ENCODE assay signal across 2 cellular contexts in the genomic region with DNA sequence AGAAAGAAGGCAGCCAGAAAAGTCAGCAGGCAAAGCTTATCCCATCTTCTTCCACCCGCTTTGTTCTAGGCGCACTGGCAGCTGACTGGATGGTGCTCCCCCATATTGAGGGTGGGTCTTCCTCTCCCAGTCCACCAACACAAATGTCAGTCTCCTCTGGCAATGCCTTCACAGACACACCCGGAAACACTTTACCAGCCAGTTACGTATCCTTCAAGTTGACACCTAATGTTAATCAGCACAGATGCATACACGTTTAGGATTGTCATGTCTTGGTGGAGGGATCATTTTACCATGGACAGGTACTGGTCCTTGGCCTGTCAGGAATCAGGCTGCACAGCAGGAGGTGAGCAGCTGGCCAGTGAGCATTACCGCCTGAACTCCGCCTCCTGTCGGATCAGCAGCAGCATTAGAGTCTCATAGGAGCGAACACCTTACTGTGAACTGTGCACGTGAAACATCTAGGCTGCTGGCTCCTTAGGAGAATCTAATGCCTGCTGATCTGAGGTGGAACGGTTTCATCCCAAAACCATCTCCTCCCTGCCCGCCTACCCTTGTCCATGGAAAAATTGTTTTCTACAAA.
TF ChIP-seq lines count a peak whose summit lies in the region.

No MANE protein-coding gene starts in this region.

TF ChIP-seq in HEK293, 187 proteins besides CTCF, POLR2A, EP300 and RAD21 (continued from another document):
- TF ChIP-seq, protein P1, sequence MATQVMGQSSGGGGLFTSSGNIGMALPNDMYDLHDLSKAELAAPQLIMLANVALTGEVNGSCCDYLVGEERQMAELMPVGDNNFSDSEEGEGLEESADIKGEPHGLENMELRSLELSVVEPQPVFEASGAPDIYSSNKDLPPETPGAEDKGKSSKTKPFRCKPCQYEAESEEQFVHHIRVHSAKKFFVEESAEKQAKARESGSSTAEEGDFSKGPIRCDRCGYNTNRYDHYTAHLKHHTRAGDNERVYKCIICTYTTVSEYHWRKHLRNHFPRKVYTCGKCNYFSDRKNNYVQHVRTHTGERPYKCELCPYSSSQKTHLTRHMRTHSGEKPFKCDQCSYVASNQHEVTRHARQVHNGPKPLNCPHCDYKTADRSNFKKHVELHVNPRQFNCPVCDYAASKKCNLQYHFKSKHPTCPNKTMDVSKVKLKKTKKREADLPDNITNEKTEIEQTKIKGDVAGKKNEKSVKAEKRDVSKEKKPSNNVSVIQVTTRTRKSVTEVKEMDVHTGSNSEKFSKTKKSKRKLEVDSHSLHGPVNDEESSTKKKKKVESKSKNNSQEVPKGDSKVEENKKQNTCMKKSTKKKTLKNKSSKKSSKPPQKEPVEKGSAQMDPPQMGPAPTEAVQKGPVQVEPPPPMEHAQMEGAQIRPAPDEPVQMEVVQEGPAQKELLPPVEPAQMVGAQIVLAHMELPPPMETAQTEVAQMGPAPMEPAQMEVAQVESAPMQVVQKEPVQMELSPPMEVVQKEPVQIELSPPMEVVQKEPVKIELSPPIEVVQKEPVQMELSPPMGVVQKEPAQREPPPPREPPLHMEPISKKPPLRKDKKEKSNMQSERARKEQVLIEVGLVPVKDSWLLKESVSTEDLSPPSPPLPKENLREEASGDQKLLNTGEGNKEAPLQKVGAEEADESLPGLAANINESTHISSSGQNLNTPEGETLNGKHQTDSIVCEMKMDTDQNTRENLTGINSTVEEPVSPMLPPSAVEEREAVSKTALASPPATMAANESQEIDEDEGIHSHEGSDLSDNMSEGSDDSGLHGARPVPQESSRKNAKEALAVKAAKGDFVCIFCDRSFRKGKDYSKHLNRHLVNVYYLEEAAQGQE (tag by site-specific recombination; IDR thresholded peaks at IDR 0.05), result peak; percentile 27; the same call in 1 of the 2 replicates

TF ChIP-seq in K562, 482 proteins besides CTCF, POLR2A, EP300 and RAD21 (continued from another document):
- TF ChIP-seq, protein P2, sequence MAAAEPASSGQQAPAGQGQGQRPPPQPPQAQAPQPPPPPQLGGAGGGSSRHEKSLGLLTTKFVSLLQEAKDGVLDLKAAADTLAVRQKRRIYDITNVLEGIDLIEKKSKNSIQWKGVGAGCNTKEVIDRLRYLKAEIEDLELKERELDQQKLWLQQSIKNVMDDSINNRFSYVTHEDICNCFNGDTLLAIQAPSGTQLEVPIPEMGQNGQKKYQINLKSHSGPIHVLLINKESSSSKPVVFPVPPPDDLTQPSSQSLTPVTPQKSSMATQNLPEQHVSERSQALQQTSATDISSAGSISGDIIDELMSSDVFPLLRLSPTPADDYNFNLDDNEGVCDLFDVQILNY (CRISPR knock-in tag; IDR thresholded peaks at IDR 0.05), result no peak
- TF ChIP-seq SRSF3 (IDR thresholded peaks at IDR 0.05; ENCODE audit: insufficient read depth, low read length) (no peak), BHLHE40 (IDR thresholded peaks at IDR 0.05; ENCODE audit: low read length) (peak; percentile 46; the same call in 1 of the 2 replicates), CC2D1A (IDR thresholded peaks at IDR 0.05) (no peak), BRF1 (IDR thresholded peaks at IDR 0.05; ENCODE audit: borderline replicate concordance, extremely low read depth, insufficient read length) (no peak), HCFC1 (IDR thresholded peaks at IDR 0.05; ENCODE audit: low read depth, low read length) (no peak), EZH2 (IDR thresholded peaks at IDR 0.05; ENCODE audit: borderline replicate concordance, low read depth, low read length) (no peak), MTA3 (IDR thresholded peaks at IDR 0.05; ENCODE audit: borderline replicate concordance) (no peak), NEUROD1 (IDR thresholded peaks at IDR 0.05; ENCODE audit: borderline replicate concordance, low read depth, low read length, partially characterized antibody) (no peak), DMBX1 (CRISPR knock-in tag; IDR thresholded peaks at IDR 0.05; ENCODE audit: borderline replicate concordance) (no peak), ZNF696 (CRISPR knock-in tag; conservative IDR thresholded peaks at IDR 0.05) (no peak), CHCHD3 (CRISPR knock-in tag; IDR thresholded peaks at IDR 0.05) (no peak), RHOXF2B (CRISPR knock-in tag; conservative IDR thresholded peaks at IDR 0.05) (no peak), NELFE (IDR thresholded peaks at IDR 0.05; ENCODE audit: insufficient read depth, insufficient read length) (no peak), ZNF124 (CRISPR knock-in tag; IDR thresholded peaks at IDR 0.05) (no peak), JUND (IDR thresholded peaks at IDR 0.05; ENCODE audit: borderline replicate concordance, low read depth, low read length) (no peak), JUND (tag; IDR thresholded peaks at IDR 0.05; ENCODE audit: borderline replicate concordance, low read depth, low read length) (no peak), CBX1 (IDR thresholded peaks at IDR 0.05; ENCODE audit: low read depth) (no peak), CBFA2T3 (IDR thresholded peaks at IDR 0.05) (no peak), ZNF699 (CRISPR knock-in tag; IDR thresholded peaks at IDR 0.05; ENCODE audit: insufficient replicate concordance) (no peak), ZNF589 (CRISPR knock-in tag; IDR thresholded peaks at IDR 0.05; ENCODE audit: low read depth) (no peak), HNRNPK (IDR thresholded peaks at IDR 0.05; ENCODE audit: low read depth, low read length, poor library complexity, severe bottlenecking) (no peak), GATA2 (CRISPR knock-in tag; IDR thresholded peaks at IDR 0.05) (no peak), ZNF239 (CRISPR knock-in tag; IDR thresholded peaks at IDR 0.05) (no peak), HDAC6 (IDR thresholded peaks at IDR 0.05; ENCODE audit: low read depth, low read length) (no peak)
- TF ChIP-seq, protein P3, sequence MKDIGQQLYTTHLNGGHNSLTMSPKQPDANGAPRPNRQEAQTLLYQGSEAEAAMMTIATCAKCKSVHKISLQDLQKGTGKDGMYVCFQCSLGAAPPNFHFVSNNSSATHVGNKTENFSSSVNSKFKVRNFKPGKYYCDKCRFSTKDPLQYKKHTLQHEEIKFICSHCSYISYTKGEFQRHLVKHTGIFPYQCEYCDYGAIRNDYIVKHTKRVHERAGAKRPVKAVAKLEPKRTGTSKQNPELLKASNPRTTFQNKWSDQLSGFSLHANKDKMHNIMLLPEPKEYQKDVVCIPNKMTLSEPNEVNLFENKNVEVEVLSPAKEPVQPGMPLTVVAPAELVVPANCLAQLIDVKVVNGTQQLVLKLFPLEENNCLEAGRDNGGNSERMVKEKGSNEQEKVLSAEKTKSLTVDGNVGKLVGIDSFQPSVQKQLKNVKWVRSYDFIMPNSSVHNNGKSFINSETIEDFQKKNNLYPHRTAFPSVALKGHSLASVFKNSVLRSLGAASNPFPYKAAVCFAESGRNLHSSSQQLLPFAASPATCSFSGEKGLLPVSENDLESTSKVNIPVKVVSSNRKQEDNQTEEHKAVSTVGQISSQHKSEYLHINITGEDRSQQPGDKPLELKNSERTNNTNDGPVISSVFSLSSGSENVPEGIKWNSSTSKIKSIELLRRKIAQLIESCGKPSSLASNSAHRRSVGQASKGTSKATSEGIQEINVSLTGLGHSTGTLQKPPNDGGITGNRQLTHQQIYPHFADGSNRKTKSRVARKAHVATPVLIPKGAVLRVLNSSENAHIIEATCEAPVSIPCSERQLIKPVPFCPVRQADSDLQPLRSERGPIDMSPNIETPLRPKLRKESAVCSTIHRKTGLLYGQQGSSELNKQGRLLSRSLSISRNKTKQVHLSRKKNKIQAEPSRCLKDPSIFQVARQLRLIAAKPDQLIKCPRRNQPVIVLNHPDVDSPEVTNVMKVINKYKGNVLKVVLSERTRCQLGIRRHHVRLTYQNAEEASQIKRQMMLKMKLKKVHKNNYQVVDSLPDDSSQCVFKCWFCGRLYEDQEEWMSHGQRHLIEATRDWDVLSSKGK (CRISPR knock-in tag; IDR thresholded peaks at IDR 0.05), result no peak
- TF ChIP-seq, protein P4, sequence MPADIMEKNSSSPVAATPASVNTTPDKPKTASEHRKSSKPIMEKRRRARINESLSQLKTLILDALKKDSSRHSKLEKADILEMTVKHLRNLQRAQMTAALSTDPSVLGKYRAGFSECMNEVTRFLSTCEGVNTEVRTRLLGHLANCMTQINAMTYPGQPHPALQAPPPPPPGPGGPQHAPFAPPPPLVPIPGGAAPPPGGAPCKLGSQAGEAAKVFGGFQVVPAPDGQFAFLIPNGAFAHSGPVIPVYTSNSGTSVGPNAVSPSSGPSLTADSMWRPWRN (IDR thresholded peaks at IDR 0.05; ENCODE audit: low read depth), result no peak
- TF ChIP-seq, protein P5, sequence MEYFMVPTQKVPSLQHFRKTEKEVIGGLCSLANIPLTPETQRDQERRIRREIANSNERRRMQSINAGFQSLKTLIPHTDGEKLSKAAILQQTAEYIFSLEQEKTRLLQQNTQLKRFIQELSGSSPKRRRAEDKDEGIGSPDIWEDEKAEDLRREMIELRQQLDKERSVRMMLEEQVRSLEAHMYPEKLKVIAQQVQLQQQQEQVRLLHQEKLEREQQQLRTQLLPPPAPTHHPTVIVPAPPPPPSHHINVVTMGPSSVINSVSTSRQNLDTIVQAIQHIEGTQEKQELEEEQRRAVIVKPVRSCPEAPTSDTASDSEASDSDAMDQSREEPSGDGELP (CRISPR knock-in tag; IDR thresholded peaks at IDR 0.05; ENCODE audit: borderline replicate concordance), result peak; percentile 60; the same call in 1 of the 2 replicates
- TF ChIP-seq, protein P6, sequence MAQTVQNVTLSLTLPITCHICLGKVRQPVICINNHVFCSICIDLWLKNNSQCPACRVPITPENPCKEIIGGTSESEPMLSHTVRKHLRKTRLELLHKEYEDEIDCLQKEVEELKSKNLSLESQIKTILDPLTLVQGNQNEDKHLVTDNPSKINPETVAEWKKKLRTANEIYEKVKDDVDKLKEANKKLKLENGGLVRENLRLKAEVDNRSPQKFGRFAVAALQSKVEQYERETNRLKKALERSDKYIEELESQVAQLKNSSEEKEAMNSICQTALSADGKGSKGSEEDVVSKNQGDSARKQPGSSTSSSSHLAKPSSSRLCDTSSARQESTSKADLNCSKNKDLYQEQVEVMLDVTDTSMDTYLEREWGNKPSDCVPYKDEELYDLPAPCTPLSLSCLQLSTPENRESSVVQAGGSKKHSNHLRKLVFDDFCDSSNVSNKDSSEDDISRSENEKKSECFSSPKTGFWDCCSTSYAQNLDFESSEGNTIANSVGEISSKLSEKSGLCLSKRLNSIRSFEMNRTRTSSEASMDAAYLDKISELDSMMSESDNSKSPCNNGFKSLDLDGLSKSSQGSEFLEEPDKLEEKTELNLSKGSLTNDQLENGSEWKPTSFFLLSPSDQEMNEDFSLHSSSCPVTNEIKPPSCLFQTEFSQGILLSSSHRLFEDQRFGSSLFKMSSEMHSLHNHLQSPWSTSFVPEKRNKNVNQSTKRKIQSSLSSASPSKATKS (CRISPR knock-in tag; IDR thresholded peaks at IDR 0.05), result no peak
- TF ChIP-seq, protein P7, sequence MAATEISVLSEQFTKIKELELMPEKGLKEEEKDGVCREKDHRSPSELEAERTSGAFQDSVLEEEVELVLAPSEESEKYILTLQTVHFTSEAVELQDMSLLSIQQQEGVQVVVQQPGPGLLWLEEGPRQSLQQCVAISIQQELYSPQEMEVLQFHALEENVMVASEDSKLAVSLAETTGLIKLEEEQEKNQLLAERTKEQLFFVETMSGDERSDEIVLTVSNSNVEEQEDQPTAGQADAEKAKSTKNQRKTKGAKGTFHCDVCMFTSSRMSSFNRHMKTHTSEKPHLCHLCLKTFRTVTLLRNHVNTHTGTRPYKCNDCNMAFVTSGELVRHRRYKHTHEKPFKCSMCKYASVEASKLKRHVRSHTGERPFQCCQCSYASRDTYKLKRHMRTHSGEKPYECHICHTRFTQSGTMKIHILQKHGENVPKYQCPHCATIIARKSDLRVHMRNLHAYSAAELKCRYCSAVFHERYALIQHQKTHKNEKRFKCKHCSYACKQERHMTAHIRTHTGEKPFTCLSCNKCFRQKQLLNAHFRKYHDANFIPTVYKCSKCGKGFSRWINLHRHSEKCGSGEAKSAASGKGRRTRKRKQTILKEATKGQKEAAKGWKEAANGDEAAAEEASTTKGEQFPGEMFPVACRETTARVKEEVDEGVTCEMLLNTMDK (IDR thresholded peaks at IDR 0.05; ENCODE audit: borderline replicate concordance, insufficient read depth, low read depth, low read length, poor library complexity, severe bottlenecking), result peak; percentile 66
- TF ChIP-seq, protein P8, sequence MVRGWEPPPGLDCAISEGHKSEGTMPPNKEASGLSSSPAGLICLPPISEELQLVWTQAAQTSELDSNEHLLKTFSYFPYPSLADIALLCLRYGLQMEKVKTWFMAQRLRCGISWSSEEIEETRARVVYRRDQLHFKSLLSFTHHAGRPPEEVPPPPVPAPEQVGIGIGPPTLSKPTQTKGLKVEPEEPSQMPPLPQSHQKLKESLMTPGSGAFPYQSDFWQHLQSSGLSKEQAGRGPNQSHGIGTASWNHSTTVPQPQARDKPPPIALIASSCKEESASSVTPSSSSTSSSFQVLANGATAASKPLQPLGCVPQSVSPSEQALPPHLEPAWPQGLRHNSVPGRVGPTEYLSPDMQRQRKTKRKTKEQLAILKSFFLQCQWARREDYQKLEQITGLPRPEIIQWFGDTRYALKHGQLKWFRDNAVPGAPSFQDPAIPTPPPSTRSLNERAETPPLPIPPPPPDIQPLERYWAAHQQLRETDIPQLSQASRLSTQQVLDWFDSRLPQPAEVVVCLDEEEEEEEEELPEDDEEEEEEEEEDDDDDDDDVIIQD (CRISPR knock-in tag; IDR thresholded peaks at IDR 0.05), result no peak
- TF ChIP-seq, protein P9, sequence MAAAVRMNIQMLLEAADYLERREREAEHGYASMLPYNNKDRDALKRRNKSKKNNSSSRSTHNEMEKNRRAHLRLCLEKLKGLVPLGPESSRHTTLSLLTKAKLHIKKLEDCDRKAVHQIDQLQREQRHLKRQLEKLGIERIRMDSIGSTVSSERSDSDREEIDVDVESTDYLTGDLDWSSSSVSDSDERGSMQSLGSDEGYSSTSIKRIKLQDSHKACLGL (CRISPR knock-in tag; IDR thresholded peaks at IDR 0.05; ENCODE audit: borderline replicate concordance, poor library complexity, severe bottlenecking), result no peak
- TF ChIP-seq, protein P10, sequence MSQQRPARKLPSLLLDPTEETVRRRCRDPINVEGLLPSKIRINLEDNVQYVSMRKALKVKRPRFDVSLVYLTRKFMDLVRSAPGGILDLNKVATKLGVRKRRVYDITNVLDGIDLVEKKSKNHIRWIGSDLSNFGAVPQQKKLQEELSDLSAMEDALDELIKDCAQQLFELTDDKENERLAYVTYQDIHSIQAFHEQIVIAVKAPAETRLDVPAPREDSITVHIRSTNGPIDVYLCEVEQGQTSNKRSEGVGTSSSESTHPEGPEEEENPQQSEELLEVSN (IDR thresholded peaks at IDR 0.05; ENCODE audit: borderline replicate concordance in 1 of 2, extremely low read depth in 1 of 2, insufficient read depth in 1 of 2, insufficient read length in 1 of 2, low read depth in 1 of 2, low read length in 1 of 2, poor library complexity in 1 of 2, severe bottlenecking in 1 of 2), result peak in 1 of 2 experiments; percentile 30
